Comparison of ENCODE assay signal across 1 cellular context in genomic region chr10:61024801-61025201, GRCh38.
TF ChIP-seq lines count a peak whose summit lies in the region.

No MANE protein-coding gene starts in this region.

TF ChIP-seq in GM12878, 131 proteins besides CTCF, POLR2A, EP300 and RAD21 (continued from another document):
- TF ChIP-seq ZNF592 (IDR thresholded peaks at IDR 0.05) (no peak), RBBP5 (conservative IDR thresholded peaks at IDR 0.05) (no peak), SMC3 (IDR thresholded peaks at IDR 0.05; ENCODE audit: borderline replicate concordance, low read length) (0 out of 2 replicates have a peak, but pooled peaks have one; percentile 18)
